8 cellular contexts compared by ENCODE assay signal in the genomic region with DNA sequence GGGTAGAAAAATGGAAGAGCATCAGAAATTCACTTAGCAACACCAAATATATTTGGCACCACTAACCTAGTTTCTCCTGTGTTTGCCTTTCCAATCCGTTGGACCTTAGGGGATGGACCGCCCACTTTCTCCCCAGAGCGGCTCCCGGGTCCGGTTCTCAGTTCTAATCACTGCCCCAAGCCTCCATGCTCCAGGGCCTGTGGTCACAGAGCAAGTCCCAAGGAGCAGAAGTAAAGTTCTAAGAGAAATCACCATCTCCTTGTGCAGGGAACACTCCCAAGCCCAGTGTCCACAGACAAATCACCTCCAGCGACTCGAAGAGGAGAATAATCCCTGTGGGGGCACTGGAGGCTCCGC. TPM values are rescaled to one million over a fixed set of nuclear protein-coding genes. Genes with fewer than 3 reads are reported as not detected.
A peak's percentile ranks its signal among the peaks of the same experiment; 100 is the strongest.
DNase-seq lines count a peak whose midpoint lies in the region; ATAC-seq, FAIRE-seq and TF ChIP-seq lines count a peak whose summit lies in the region.

No MANE protein-coding gene starts in this region.

- no peak overlapping the region for H3K27ac ChIP-seq in SU-DHL-6 (ENCODE audit: low read depth, low read length)
- H3K27ac ChIP-seq in pancreas: peak overlapping the region in 3 of 4 donors; percentile 19 to 84 (median 59)

- H3K27me3 ChIP-seq in SU-DHL-6 (ENCODE audit: low read length) (no peaks in the 10 kb centered on the region; the same call in 1 of the 2 replicates), pancreas (no peaks in the 10 kb centered on the region)

- no peaks in the 10 kb centered on the region for H3K79me2 ChIP-seq in SU-DHL-6 (ENCODE audit: insufficient read depth, low read length)

- H3K4me3 ChIP-seq in AG09309 (ENCODE audit: control insufficient read depth, low read depth, low read length) (peak overlapping the region; percentile 78), SU-DHL-6 (ENCODE audit: insufficient read depth, low read length, poor library complexity, severe bottlenecking) (peak overlapping the region; percentile 52), foreskin fibroblast (ENCODE audit: low read depth in 1 of 2, low read length in 2 of 2) (peak overlapping the region; percentile 56 to 80), pancreas (peak overlapping the region; percentile 55 to 74 (median 64))

- no peaks in the 10 kb centered on the region for H3F3A ChIP-seq in SU-DHL-6 (ENCODE audit: insufficient read depth)

- no peaks in the 10 kb centered on the region for H3K36me3 ChIP-seq in SU-DHL-6 (ENCODE audit: low read length)
- H3K36me3 ChIP-seq in pancreas: no peaks in the 10 kb centered on the region

- TF ChIP-seq CTCF in AG09309 (IDR thresholded peaks at IDR 0.05; ENCODE audit: control insufficient read depth, insufficient read depth, low read depth, low read length, missing control alignments) (no peak), SU-DHL-6 (IDR thresholded peaks at IDR 0.05; ENCODE audit: insufficient read depth, low read length, poor library complexity, severe bottlenecking) (no peak), foreskin fibroblast (IDR thresholded peaks at IDR 0.05; ENCODE audit: low read depth, low read length) (no peak), pancreas (IDR thresholded peaks at IDR 0.05) (no peak)

- no peaks in the 10 kb centered on the region for H4K20me1 ChIP-seq in SU-DHL-6 (ENCODE audit: low read depth, low read length)

- intact Hi-C loops in pancreas (cut with DNase I): no loop called here

- no peaks in the 10 kb centered on the region for H3K9me2 ChIP-seq in SU-DHL-6 (replicated peaks; ENCODE audit: insufficient read depth, low read length)

- H3K4me1 ChIP-seq in pancreas: peaks cover 0 to 3% (median 0%) of the 10 kb centered on the region in 3 donors

- no peak for FAIRE-seq in pancreas (lab: Jason Lieb, UNC)

- no peak for DNase-seq in AG09309 (ENCODE audit: low read depth)
- peak; percentile 23 to 53 for DNase-seq in foreskin fibroblast
- DNase-seq in pancreas: peak in 2 of 6 donors; percentile 7 to 34
- DNase-seq in HuH-7.5 (ENCODE audit: low spot score): no peak
- DNase-seq in NCI-H1436 (lab: John Stamatoyannopoulos, UW): no peak

- H2AFZ ChIP-seq in SU-DHL-6 (ENCODE audit: low read depth, low read length, severe bottlenecking): peak overlapping the region; percentile 66

- H3K9ac ChIP-seq in SU-DHL-6 (ENCODE audit: low read length): peak overlapping the region; percentile 48

- ATAC-seq in GM21576 (IDR thresholded peaks at IDR 0.05; ENCODE audit: unreplicated experiment) (peak; percentile 9), pancreas (peak; percentile 54 to 72 (median 65)), GM18519 (IDR thresholded peaks at IDR 0.05; ENCODE audit: low FRiP score, unreplicated experiment) (no peak)

- 0 to 2% methylated on average over 8 of the region's 8 CpGs for WGBS in pancreas, 2 donors

- H3K9me3 ChIP-seq in SU-DHL-6 (ENCODE audit: insufficient read depth, low read length) (no peaks in the 10 kb centered on the region), pancreas (no peaks in the 10 kb centered on the region)

- H3K4me2 ChIP-seq in SU-DHL-6 (ENCODE audit: low read depth, low read length, poor library complexity, severe bottlenecking): peak overlapping the region; percentile 54

RNA-seq across cellular contexts. Expression of a gene that starts 0.7 kb away (rescaled TPM):
- 1 to 10 TPM; 1.3 to 4.9 (median 2.5) TPM for total RNA-seq in pancreas
- polyA plus RNA-seq in pancreas: 1 to 10 TPM; 1.4 to 3.1 TPM

Comparison
In these comparisons a context has a peak if more than half of its experiments do, and no peak if none do; other contexts are left out.
1. DNase-seq: peak in foreskin fibroblast (2 of 2); none in AG09309 (single experiment), HuH-7.5 (single experiment) and NCI-H1436 (single experiment).
2. Peak in every context shown above with its lines, with median percentiles within 50 percentile points of each other: H3K4me3 ChIP-seq.